Comparison of ENCODE assay signal across 21 cellular contexts in the genomic region with DNA sequence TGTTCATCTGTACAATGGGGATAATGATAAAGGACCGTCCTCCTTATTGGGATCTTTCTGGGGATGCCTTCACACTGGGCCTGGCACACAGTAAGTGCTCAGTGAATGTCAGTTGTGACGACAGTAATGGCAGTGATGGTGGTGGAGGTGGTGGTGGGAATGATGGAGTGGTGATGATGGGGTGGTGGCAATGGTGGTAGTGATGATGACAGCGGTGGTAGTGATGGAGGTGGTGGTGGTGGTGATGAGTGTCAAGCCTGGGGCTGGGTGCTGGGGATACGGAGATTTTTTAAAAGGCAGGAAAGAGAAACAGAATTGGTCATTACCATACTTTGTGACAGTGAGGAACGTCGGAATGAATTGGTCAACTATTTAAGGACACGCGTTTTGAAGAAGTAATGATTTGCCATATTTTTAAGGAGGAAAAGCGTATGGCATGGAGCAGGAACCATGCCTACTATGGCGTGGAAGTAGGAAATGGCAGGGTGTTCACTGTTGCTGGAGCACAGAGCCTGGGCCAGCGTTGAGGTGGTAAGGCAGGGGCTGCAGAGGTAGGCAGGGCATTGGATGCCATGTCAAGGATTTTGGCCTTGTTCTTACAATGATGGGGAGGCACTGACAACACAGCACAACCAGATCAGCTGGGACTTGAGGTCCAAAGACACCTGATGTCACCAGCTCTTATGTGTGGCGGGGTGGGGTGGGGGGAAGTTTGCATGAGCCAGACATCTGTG.
DNase-seq lines count a peak whose midpoint lies in the region; ATAC-seq, FAIRE-seq and TF ChIP-seq lines count a peak whose summit lies in the region.
"Had no signal": no experiment of that assay in that cellular context is flagged by ENCODE, and none has a peak within 500 bp of the region (broad histone marks: within the 10 kb centered on the region; RNA-seq: fewer than 3 reads in every experiment).

No MANE protein-coding gene starts in this region.

- no peak overlapping the region for H4K91ac ChIP-seq in trophoblast cell (ENCODE audit: low read depth, low read length)

- no peak for TF ChIP-seq CTCF in HepG2 (CRISPR knock-in tag; IDR thresholded peaks at IDR 0.05)
- TF ChIP-seq CTCF in right lobe of liver (IDR thresholded peaks at IDR 0.05) = no peak
- no peak for TF ChIP-seq CTCF in upper lobe of right lung (IDR thresholded peaks at IDR 0.05)
- no peak for TF ChIP-seq CTCF in BE2C (IDR thresholded peaks at IDR 0.05; ENCODE audit: low read depth, low read length)

- no peaks in the 10 kb centered on the region for H3K9me3 ChIP-seq in HepG2 (ENCODE audit: low read length)
- no peaks in the 10 kb centered on the region for H3K9me3 ChIP-seq in right lobe of liver
- H3K9me3 ChIP-seq in trophoblast cell (ENCODE audit: insufficient read depth, low read depth, low read length) = peaks cover 2% of the 10 kb centered on the region
- no peaks in the 10 kb centered on the region for H3K9me3 ChIP-seq in upper lobe of right lung
- H3K9me3 ChIP-seq in BE2C = no peaks in the 10 kb centered on the region
- H3K9me3 ChIP-seq: BLaER1 had no signal

- POLR2A ChIA-PET in HepG2 (lab: Yijun Ruan, JAX) = no interaction called here

- CTCF ChIA-PET in HepG2 (lab: Yijun Ruan, JAX; ENCODE audit: low intra/inter-chr PET ratio, low total read pairs) = no interaction called here

- no peaks in the 10 kb centered on the region for H4K20me1 ChIP-seq in HepG2 (ENCODE audit: insufficient read depth, low read length)
- H4K20me1 ChIP-seq: BLaER1 had no signal

- DNase-seq in HepG2 (ENCODE audit: low spot score) = no peak
- no peak for DNase-seq in right lobe of liver
- peak; percentile 22 for DNase-seq in islet precursor cell
- DNase-seq in trophoblast cell = no peak
- peak; percentile 32 for DNase-seq in upper lobe of right lung
- DNase-seq in BE2C = no peak
- DNase-seq: Calu3; CD4-positive, alpha-beta T cell; COR-L47; DMS53; DMS79 treated with DMSO at 0.1 percent for 48 hours; GF-D8; GM23248; H9 had no signal

- no peak overlapping the region for H3K14ac ChIP-seq in trophoblast cell (ENCODE audit: low read length)

- H2AFZ ChIP-seq in HepG2 (ENCODE audit: low read length) (no peak overlapping the region), trophoblast cell (ENCODE audit: insufficient read depth, low read length, poor library complexity) (no peak overlapping the region)
- H2AFZ ChIP-seq: GM23248 had no signal

- H3K79me1 ChIP-seq in trophoblast cell (ENCODE audit: low read length) = no peaks in the 10 kb centered on the region

- FAIRE-seq in HepG2 (lab: Jason Lieb, UNC) = no peak
- FAIRE-seq: GM12891, GM18507, H1 had no signal

- H3K36me3 ChIP-seq in HepG2 (replicated peaks in 1 of 2; ENCODE audit: control insufficient read depth in 1 of 2, insufficient read depth in 2 of 2, low read length in 2 of 2) (no peaks in the 10 kb centered on the region), right lobe of liver (no peaks in the 10 kb centered on the region), trophoblast cell (ENCODE audit: control insufficient read depth in 1 of 2, insufficient read depth in 2 of 2, low read length in 2 of 2) (no peaks in the 10 kb centered on the region), upper lobe of right lung (no peaks in the 10 kb centered on the region), BE2C (no peaks in the 10 kb centered on the region)
- H3K36me3 ChIP-seq: BLaER1 had no signal

- in situ Hi-C loops in HepG2 (cut with HindIII; ENCODE audit: extremely low pct_ligation_motif_present, low pct_unique_long_range_greater_than_20kb) = no loop called here

- no peak overlapping the region for H3K9ac ChIP-seq in HepG2 (ENCODE audit: insufficient read depth, low read depth, low read length)
- peak overlapping the region; percentile 4 for H3K9ac ChIP-seq in trophoblast cell (ENCODE audit: low read length)
- H3K9ac ChIP-seq: BLaER1, GM23248 had no signal

- no peak for TF ChIP-seq RAD21 in HepG2 (CRISPR knock-in tag; IDR thresholded peaks at IDR 0.05)

- H3K4ac ChIP-seq in trophoblast cell (ENCODE audit: low read depth, low read length) = no peak overlapping the region

- H3K27ac ChIP-seq in HepG2 (ENCODE audit: extremely low read length, insufficient read depth, low read length) = no peak overlapping the region
- no peak overlapping the region for H3K27ac ChIP-seq in right lobe of liver
- no peak overlapping the region for H3K27ac ChIP-seq in trophoblast cell (ENCODE audit: low read depth, low read length)
- no peak overlapping the region for H3K27ac ChIP-seq in upper lobe of right lung
- H3K27ac ChIP-seq: BLaER1, GM23248 had no signal

- BruUV-seq in HepG2 (replicated peaks; lab: Mats Ljungman, UMichigan) = no TSS peak

- WGBS in HepG2 (ENCODE audit: low lambda C conversion rate) = 29% methylated on average over 12 of the region's 12 CpGs
- 80% methylated on average over 11 of the region's 12 CpGs for WGBS in right lobe of liver (ENCODE audit: insufficient coverage, low coverage, low lambda C conversion rate, missing lambda C conversion rate)
- WGBS in trophoblast cell (ENCODE audit: extremely low coverage, insufficient coverage, insufficient read length) = no CpG with 5 or more reads among the region's 12 CpGs

- H3K18ac ChIP-seq in trophoblast cell (ENCODE audit: low read length) = no peak overlapping the region

- TF ChIP-seq EP300 in HepG2 (IDR thresholded peaks at IDR 0.05; ENCODE audit: low read depth in 2 of 2, low read length in 2 of 2) = no peak
- TF ChIP-seq EP300 in HepG2 (CRISPR knock-in tag; IDR thresholded peaks at IDR 0.05; ENCODE audit: borderline replicate concordance) = no peak

- H2BK12ac ChIP-seq in trophoblast cell (ENCODE audit: low read length) = no peak overlapping the region

- no peak overlapping the region for H3K4me2 ChIP-seq in HepG2 (ENCODE audit: low read depth, low read length)
- no peak overlapping the region for H3K4me2 ChIP-seq in trophoblast cell (ENCODE audit: low read length)
- H3K4me2 ChIP-seq: BLaER1 had no signal

- intact Hi-C loops in HepG2 (cut with micrococcal nuclease; ENCODE audit: unreplicated experiment) = no loop called here
- intact Hi-C loops in right lobe of liver (cut with DNase I) = no loop called here
- intact Hi-C loops in upper lobe of right lung (cut with DNase I) = no loop called here

- ATAC-seq in HepG2 (no peak), right lobe of liver (no peak), upper lobe of right lung (no peak), GM21825 (IDR thresholded peaks at IDR 0.05; ENCODE audit: unreplicated experiment) (no peak), GM19023 (IDR thresholded peaks at IDR 0.05; ENCODE audit: unreplicated experiment) (no peak)
- ATAC-seq: HCT116 had no signal

- H2AK5ac ChIP-seq in trophoblast cell (ENCODE audit: low read length) = no peak overlapping the region

- H2BK120ac ChIP-seq in trophoblast cell (ENCODE audit: insufficient read depth, low read length, poor library complexity) = no peak overlapping the region

- H3K4me3 ChIP-seq in HepG2 (replicated peaks in 1 of 3; ENCODE audit: insufficient read depth in 1 of 3, low read depth in 2 of 3, low read length in 3 of 3) = no peak overlapping the region
- no peak overlapping the region for H3K4me3 ChIP-seq in right lobe of liver
- H3K4me3 ChIP-seq in trophoblast cell (ENCODE audit: low read depth, low read length) = no peak overlapping the region
- no peak overlapping the region for H3K4me3 ChIP-seq in upper lobe of right lung
- no peak overlapping the region for H3K4me3 ChIP-seq in BE2C (ENCODE audit: low read depth, low read length)
- H3K4me3 ChIP-seq: BLaER1, GM23248 had no signal

- H3K4me1 ChIP-seq in HepG2 (ENCODE audit: insufficient read depth, low read length) = no peaks in the 10 kb centered on the region
- no peaks in the 10 kb centered on the region for H3K4me1 ChIP-seq in right lobe of liver
- H3K4me1 ChIP-seq in trophoblast cell (ENCODE audit: control insufficient read depth in 1 of 2, insufficient read depth in 2 of 2, low read length in 2 of 2) = no peaks in the 10 kb centered on the region
- H3K4me1 ChIP-seq in upper lobe of right lung = no peaks in the 10 kb centered on the region
- no peaks in the 10 kb centered on the region for H3K4me1 ChIP-seq in BE2C
- H3K4me1 ChIP-seq: BLaER1 had no signal

- H4K12ac ChIP-seq in trophoblast cell (ENCODE audit: low read depth, low read length) = no peak overlapping the region

- no peak overlapping the region for H2BK5ac ChIP-seq in trophoblast cell (ENCODE audit: low read depth, low read length, poor library complexity)

- H3K79me2 ChIP-seq in HepG2 (ENCODE audit: insufficient read depth, low read length) = no peaks in the 10 kb centered on the region
- no peaks in the 10 kb centered on the region for H3K79me2 ChIP-seq in trophoblast cell (ENCODE audit: control insufficient read depth, insufficient read depth, low read length, poor library complexity)

- H4K8ac ChIP-seq in trophoblast cell (ENCODE audit: low read depth, low read length) = no peak overlapping the region

- H3K23ac ChIP-seq in trophoblast cell (ENCODE audit: low read length) = no peak overlapping the region

- TF ChIP-seq POLR2A in HepG2 (IDR thresholded peaks at IDR 0.05; ENCODE audit: insufficient read depth in 1 of 2, low read depth in 2 of 2, low read length in 2 of 2) (no peak), right lobe of liver (IDR thresholded peaks at IDR 0.05) (no peak)

- peaks cover 4 to 14% of the 10 kb centered on the region in 2 experiments; a peak in 2 of 5 replicates for H3K27me3 ChIP-seq in HepG2 (ENCODE audit: control insufficient read depth in 1 of 2, insufficient read depth in 2 of 2, low read length in 2 of 2)
- H3K27me3 ChIP-seq in right lobe of liver = no peaks in the 10 kb centered on the region
- H3K27me3 ChIP-seq in trophoblast cell (ENCODE audit: insufficient read depth, low read length) = no peaks in the 10 kb centered on the region
- peaks cover 15% of the 10 kb centered on the region for H3K27me3 ChIP-seq in upper lobe of right lung
- H3K27me3 ChIP-seq in BE2C = no peaks in the 10 kb centered on the region
- H3K27me3 ChIP-seq: BLaER1 had no signal

TF ChIP-seq in HepG2, 621 proteins besides CTCF, POLR2A, EP300 and RAD21:
- TF ChIP-seq DNMT3B (CRISPR knock-in tag; conservative IDR thresholded peaks at IDR 0.05) (no peak), CREB1 (IDR thresholded peaks at IDR 0.05) (peak; percentile 76), CREB1 (CRISPR knock-in tag; IDR thresholded peaks at IDR 0.05) (no peak)

Comparison
In these comparisons a context has a peak if more than half of its experiments do, and no peak if none do; other contexts are left out.
1. DNase-seq: peak in islet precursor cell (single experiment) and upper lobe of right lung (single experiment); none in HepG2 (single experiment), right lobe of liver (0 of 3), trophoblast cell (0 of 2) and BE2C (single experiment).